1 cellular context compared by ENCODE assay signal in genomic region chr15:80584561-80584964, GRCh38.
TF ChIP-seq lines count a peak whose summit lies in the region.

No MANE protein-coding gene starts in this region.

TF ChIP-seq in HepG2, 621 proteins besides CTCF, POLR2A, EP300 and RAD21 (continued from another document):
- TF ChIP-seq ZFP91 (CRISPR knock-in tag; IDR thresholded peaks at IDR 0.05; ENCODE audit: borderline replicate concordance): no peak
- TF ChIP-seq HIC2 (CRISPR knock-in tag; IDR thresholded peaks at IDR 0.05; ENCODE audit: low read depth): peak; percentile 43; the same call in 1 of the 2 replicates
- no peak for TF ChIP-seq ZNF160 (CRISPR knock-in tag; IDR thresholded peaks at IDR 0.05)
- TF ChIP-seq HNF1A (IDR thresholded peaks at IDR 0.05; ENCODE audit: low read depth): peak; percentile 63; the same call in 1 of the 2 replicates
- TF ChIP-seq HNF1A (CRISPR knock-in tag; IDR thresholded peaks at IDR 0.05; ENCODE audit: borderline replicate concordance): peak; percentile 32; the same call in 1 of the 2 replicates
- TF ChIP-seq ZSCAN31 (CRISPR knock-in tag; IDR thresholded peaks at IDR 0.05; ENCODE audit: low read depth): no peak
- TF ChIP-seq FOXA1 (IDR thresholded peaks at IDR 0.05): no peak
- TF ChIP-seq FOXA1 (CRISPR knock-in tag; IDR thresholded peaks at IDR 0.05): peak; percentile 48
